ENCODE assay signal across 10 cellular contexts in the genomic region with DNA sequence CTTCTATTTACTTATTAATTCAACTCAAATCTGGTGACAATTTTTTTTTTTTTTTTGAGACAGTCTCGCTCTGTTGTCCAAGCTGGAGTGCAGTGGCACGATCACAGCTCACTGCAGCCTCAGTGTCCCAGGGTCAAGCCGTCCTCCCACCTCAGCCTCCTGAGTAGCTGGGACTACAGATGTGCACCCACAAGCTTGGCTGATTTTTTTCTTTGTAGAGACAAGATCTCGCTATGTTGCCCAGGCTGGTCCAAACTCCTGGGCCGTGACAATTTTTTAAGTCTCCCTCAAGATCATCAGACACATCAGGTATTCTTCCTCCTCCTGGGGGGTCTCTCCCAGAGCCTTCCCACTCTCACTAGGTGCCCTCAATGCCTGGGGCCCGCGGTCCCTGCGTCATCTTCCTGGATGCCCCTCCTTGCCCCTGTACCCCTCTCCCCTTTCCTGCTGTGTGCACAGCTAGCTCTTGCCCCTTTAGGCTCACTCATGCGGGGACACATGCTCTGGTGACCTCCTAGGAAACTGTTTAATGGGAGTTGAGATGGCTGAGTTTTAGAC. TPM values are rescaled to one million over a fixed set of nuclear protein-coding genes. Genes with fewer than 3 reads are reported as not detected.
DNase-seq lines count a peak whose midpoint lies in the region; ATAC-seq and TF ChIP-seq lines count a peak whose summit lies in the region.
"Had no signal": no experiment of that assay in that cellular context is flagged by ENCODE, and none has a peak within 500 bp of the region (broad histone marks: within the 10 kb centered on the region; RNA-seq: fewer than 3 reads in every experiment).

No MANE protein-coding gene starts in this region.

- H3K79me2 ChIP-seq in SU-DHL-6 (ENCODE audit: insufficient read depth, low read length) (no peaks in the 10 kb centered on the region), PC-3 (ENCODE audit: low read length) (no peaks in the 10 kb centered on the region)

- peaks cover 41% of the 10 kb centered on the region for H3K4me1 ChIP-seq in PC-3 (ENCODE audit: insufficient read depth, low read length)

- H3K27ac Mint-ChIP-seq in activated T-cell treated with anti-CD3 and anti-CD28 coated beads, Interleukin-2, amount 50 U/mL, for 72 hours, result peak overlapping the region; percentile 38
- peak overlapping the region; percentile 35 for H3K27ac Mint-ChIP-seq in stimulated activated memory B cell treated with anti-CD40 and anti-IgM and Interleukin-4, amounts not matched to agents 10 μg/mL and 1 μg/mL and 100 μg/mL, for 72 hours

- peak overlapping the region in 1 of 2 donors; percentile 57 for H3K4me3 Mint-ChIP-seq in activated T-cell treated with anti-CD3 and anti-CD28 coated beads, Interleukin-2, amount 50 U/mL, for 72 hours
- H3K4me3 Mint-ChIP-seq in stimulated activated memory B cell treated with anti-CD40 and anti-IgM and Interleukin-4, amounts not matched to agents 10 μg/mL and 1 μg/mL and 100 μg/mL, for 72 hours, result no peak overlapping the region

- POLR2A ChIA-PET in PC-3 (lab: Charles Lee; ENCODE audit: unreplicated experiment), result no interaction called here

- TF ChIP-seq CTCF in SU-DHL-6 (IDR thresholded peaks at IDR 0.05; ENCODE audit: insufficient read depth, low read length, poor library complexity, severe bottlenecking) (no peak), PC-3 (conservative IDR thresholded peaks at IDR 0.05; ENCODE audit: low read depth, low read length) (no peak)

- H3K4me3 ChIP-seq in SU-DHL-6 (ENCODE audit: insufficient read depth, low read length, poor library complexity, severe bottlenecking), result no peak overlapping the region
- no peak overlapping the region for H3K4me3 ChIP-seq in PC-3 (ENCODE audit: low read length)

- no peaks in the 10 kb centered on the region for H3K27me3 ChIP-seq in SU-DHL-6 (ENCODE audit: low read length)
- no peaks in the 10 kb centered on the region for H3K27me3 ChIP-seq in PC-3 (ENCODE audit: low read length)

- no peaks in the 10 kb centered on the region for H3K9me3 Mint-ChIP-seq in activated T-cell treated with anti-CD3 and anti-CD28 coated beads, Interleukin-2, amount 50 U/mL, for 72 hours
- no peaks in the 10 kb centered on the region for H3K9me3 Mint-ChIP-seq in stimulated activated memory B cell treated with anti-CD40 and anti-IgM and Interleukin-4, amounts not matched to agents 10 μg/mL and 1 μg/mL and 100 μg/mL, for 72 hours

- no peaks in the 10 kb centered on the region for H4K20me1 ChIP-seq in SU-DHL-6 (ENCODE audit: low read depth, low read length)
- H4K20me1 ChIP-seq in PC-3 (ENCODE audit: low read length), result no peaks in the 10 kb centered on the region

- DNase-seq in activated T-cell treated with anti-CD3 and anti-CD28 coated beads, Interleukin-2, amount 50 U/mL, for 72 hours, result no peak
- no peak for DNase-seq in activated T-cell treated with anti-CD3 and anti-CD28 coated beads, Interleukin-2, amount 50 U/mL, for 1 hour
- DNase-seq in NCI-H1105 treated with DMSO at 0.1 percent for 48 hours (lab: John Stamatoyannopoulos, UW) (no peak), activated gamma-delta T cell treated with Interleukin-2 at 50 U/mL for 16 hours (no peak), PC-3 (no peak)
- DNase-seq: stimulated activated CD4-positive, alpha-beta T cell treated with anti-CD3 and anti-CD28 coated beads, Interleukin-12 subunit alpha, Interleukin-12 subunit beta, amount 100 ng/mL, for 4 hours; T1000 had no signal

- CTCF ChIA-PET in PC-3 (lab: Charles Lee), result interaction anchor here (0.5 to 1.4 kb wide), 4 partner anchors 13 to 81 kb away, joined by 4 to 6 read pairs (median 5); no protein-coding TSS in a partner anchor

- H3K4me2 ChIP-seq in SU-DHL-6 (ENCODE audit: low read depth, low read length, poor library complexity, severe bottlenecking), result peak overlapping the region; percentile 34
- H3K4me2 ChIP-seq in PC-3 (ENCODE audit: low read length), result no peak overlapping the region

- H3K36me3 ChIP-seq in SU-DHL-6 (ENCODE audit: low read length), result no peaks in the 10 kb centered on the region
- H3K36me3 ChIP-seq in PC-3 (ENCODE audit: low read depth, low read length), result no peaks in the 10 kb centered on the region

- H3K9me2 ChIP-seq in SU-DHL-6 (replicated peaks; ENCODE audit: insufficient read depth, low read length) (no peaks in the 10 kb centered on the region), PC-3 (replicated peaks; ENCODE audit: low read length) (no peaks in the 10 kb centered on the region)

- H3K27ac ChIP-seq in SU-DHL-6 (ENCODE audit: low read depth, low read length) (no peak overlapping the region), PC-3 (ENCODE audit: low read length) (no peak overlapping the region)

- no peaks in the 10 kb centered on the region for H3K36me3 Mint-ChIP-seq in activated T-cell treated with anti-CD3 and anti-CD28 coated beads, Interleukin-2, amount 50 U/mL, for 72 hours (ENCODE audit: insufficient read depth in 2 of 2)
- H3K36me3 Mint-ChIP-seq in stimulated activated memory B cell treated with anti-CD40 and anti-IgM and Interleukin-4, amounts not matched to agents 10 μg/mL and 1 μg/mL and 100 μg/mL, for 72 hours, result no peaks in the 10 kb centered on the region

- ATAC-seq in activated T-cell treated with anti-CD3 and anti-CD28 coated beads, Interleukin-2, amount 50 U/mL, for 72 hours (replicated peaks in 1 of 2), result no peak
- peak; percentile 35 for ATAC-seq in HG02588 (IDR thresholded peaks at IDR 0.05; ENCODE audit: unreplicated experiment)
- ATAC-seq in stimulated activated memory B cell treated with anti-CD40 and anti-IgM and Interleukin-4, amounts not matched to agents 10 μg/mL and 1 μg/mL and 100 μg/mL, for 72 hours, result peak; percentile 15
- ATAC-seq in PC-3, result no peak

- H3F3A ChIP-seq in SU-DHL-6 (ENCODE audit: insufficient read depth), result no peaks in the 10 kb centered on the region
- H3F3A ChIP-seq in PC-3 (ENCODE audit: low read length, unreplicated experiment), result no peaks in the 10 kb centered on the region

- intact Hi-C loops in PC-3 (cut with micrococcal nuclease), result loop anchor here (5.0 kb wide), 1 partner anchor 41 kb away; no protein-coding TSS in a partner anchor

- H3K9me3 ChIP-seq in SU-DHL-6 (ENCODE audit: insufficient read depth, low read length) (no peaks in the 10 kb centered on the region), PC-3 (ENCODE audit: low read length) (no peaks in the 10 kb centered on the region)

- no peak overlapping the region for H2AFZ ChIP-seq in SU-DHL-6 (ENCODE audit: low read depth, low read length, severe bottlenecking)
- H2AFZ ChIP-seq in PC-3 (ENCODE audit: low read length), result no peak overlapping the region

- no peaks in the 10 kb centered on the region for H3K27me3 Mint-ChIP-seq in activated T-cell treated with anti-CD3 and anti-CD28 coated beads, Interleukin-2, amount 50 U/mL, for 72 hours (ENCODE audit: low read depth)
- H3K27me3 Mint-ChIP-seq in stimulated activated memory B cell treated with anti-CD40 and anti-IgM and Interleukin-4, amounts not matched to agents 10 μg/mL and 1 μg/mL and 100 μg/mL, for 72 hours, result peaks cover 54% of the 10 kb centered on the region

- H3K4me1 Mint-ChIP-seq in activated T-cell treated with anti-CD3 and anti-CD28 coated beads, Interleukin-2, amount 50 U/mL, for 72 hours (ENCODE audit: low read depth), result peaks cover 32% of the 10 kb centered on the region
- H3K4me1 Mint-ChIP-seq in stimulated activated memory B cell treated with anti-CD40 and anti-IgM and Interleukin-4, amounts not matched to agents 10 μg/mL and 1 μg/mL and 100 μg/mL, for 72 hours, result peaks cover 24% of the 10 kb centered on the region

- no peak overlapping the region for H3K9ac ChIP-seq in SU-DHL-6 (ENCODE audit: low read length)
- H3K9ac ChIP-seq in PC-3 (ENCODE audit: low read length), result no peak overlapping the region

- BruUV-seq in PC-3 (replicated peaks; lab: Mats Ljungman, UMichigan), result no TSS peak

RNA-seq across cellular contexts. Expression of a gene that starts 38.0 kb away (rescaled TPM):
- 10 to 100 TPM; 92.6 to 93.8 TPM for total RNA-seq in activated T-cell treated with anti-CD3 and anti-CD28 coated beads, Interleukin-2, amount 50 U/mL, for 72 hours
- 0.63 and 1.6 TPM in 2 replicates for total RNA-seq in PC-3 (2014; rRNA removed)

RNA-seq across cellular contexts. Expression of a gene that starts 58.1 kb away (rescaled TPM):
- total RNA-seq in activated T-cell treated with anti-CD3 and anti-CD28 coated beads, Interleukin-2, amount 50 U/mL, for 72 hours, result 10 to 100 TPM; 65.4 to 82.0 TPM
- 107 and 136 TPM in 2 replicates for total RNA-seq in PC-3 (2014; rRNA removed)

Comparison
In these comparisons a context has a peak if more than half of its experiments do, and no peak if none do; other contexts are left out.
1. ATAC-seq: peak in HG02588 (single experiment) and stimulated activated memory B cell treated with anti-CD40 and anti-IgM and Interleukin-4, amounts not matched to agents 10 μg/mL and 1 μg/mL and 100 μg/mL, for 72 hours (single experiment); none in activated T-cell treated with anti-CD3 and anti-CD28 coated beads, Interleukin-2, amount 50 U/mL, for 72 hours (0 of 2) and PC-3 (single experiment).
2. RNA of a gene that starts 38.0 kb away (total RNA-seq): 92.6 to 93.8 TPM in activated T-cell treated with anti-CD3 and anti-CD28 coated beads, Interleukin-2, amount 50 U/mL, for 72 hours; 0.63 to 1.6 TPM in PC-3; every median in the first group is over 10 times any median in the second.